In the genomic region with DNA sequence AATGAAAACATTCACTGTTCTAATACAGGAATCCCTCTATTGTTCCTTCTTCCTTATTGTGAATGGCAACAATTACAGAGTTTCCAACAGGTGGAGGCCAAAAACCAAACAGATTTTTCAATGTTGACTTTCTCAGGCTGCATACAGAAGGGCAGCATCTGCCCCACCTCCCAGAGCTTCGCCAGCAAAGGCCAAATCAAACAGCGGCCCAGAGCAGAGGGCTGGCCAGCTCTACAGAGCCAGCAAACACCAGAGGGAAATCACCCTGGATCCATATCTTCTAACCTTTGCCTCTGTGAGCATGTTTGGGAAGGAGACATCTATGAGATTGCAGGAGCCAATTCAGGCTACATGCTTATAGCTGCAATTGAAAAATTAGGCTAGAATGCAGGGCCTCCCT, we compare ENCODE assay signal across 20 cellular contexts. TPM values are rescaled to one million over a fixed set of nuclear protein-coding genes. Genes with fewer than 3 reads are reported as not detected.
DNase-seq lines count a peak whose midpoint lies in the region; ATAC-seq and TF ChIP-seq lines count a peak whose summit lies in the region.
"Had no signal": no experiment of that assay in that cellular context is flagged by ENCODE, and none has a peak within 500 bp of the region (broad histone marks: within the 10 kb centered on the region; RNA-seq: fewer than 3 reads in every experiment).

No MANE protein-coding gene starts in this region.

- 18 to 28% methylated on average over 2 of the region's 2 CpGs for WGBS in body of pancreas, 2 donors
- 16% methylated on average over 2 of the region's 2 CpGs for WGBS in right lobe of liver (ENCODE audit: insufficient coverage, low coverage, low lambda C conversion rate, missing lambda C conversion rate)
- WGBS in trophoblast cell (ENCODE audit: extremely low coverage, insufficient coverage, insufficient read length): no CpG with 5 or more reads among the region's 2 CpGs

- H3K4me1 ChIP-seq in body of pancreas (peaks cover 36% of the 10 kb centered on the region), right lobe of liver (peaks cover 0 to 26% (median 14%) of the 10 kb centered on the region in 4 donors), foreskin keratinocyte (no peaks in the 10 kb centered on the region), trophoblast cell (ENCODE audit: control insufficient read depth in 1 of 2, insufficient read depth in 2 of 2, low read length in 2 of 2) (peaks cover 4% of the 10 kb centered on the region in 2 experiments)

- H3K4me2 ChIP-seq in trophoblast cell (ENCODE audit: low read length): no peak overlapping the region
- H3K4me2 ChIP-seq: KMS-11 had no signal

- H3K9me3 ChIP-seq in body of pancreas (no peaks in the 10 kb centered on the region), right lobe of liver (no peaks in the 10 kb centered on the region), trophoblast cell (ENCODE audit: insufficient read depth, low read depth, low read length) (no peaks in the 10 kb centered on the region)

- no peak overlapping the region for H4K8ac ChIP-seq in trophoblast cell (ENCODE audit: low read depth, low read length)

- H3K36me3 ChIP-seq in body of pancreas (replicated peaks in 1 of 2; ENCODE audit: insufficient read depth in 1 of 2, low read depth in 2 of 2) (no peaks in the 10 kb centered on the region), right lobe of liver (no peaks in the 10 kb centered on the region), trophoblast cell (ENCODE audit: control insufficient read depth in 1 of 2, insufficient read depth in 2 of 2, low read length in 2 of 2) (no peaks in the 10 kb centered on the region)

- no peak overlapping the region for H4K91ac ChIP-seq in trophoblast cell (ENCODE audit: low read depth, low read length)

- peak; percentile 91 for ATAC-seq in body of pancreas
- peak; percentile 88 to 97 (median 96) for ATAC-seq in right lobe of liver
- ATAC-seq in foreskin keratinocyte: no peak
- ATAC-seq: stimulated activated effector memory CD8-positive, alpha-beta T cell treated with anti-CD3 and anti-CD28 coated beads, Interleukin-12 subunit alpha, Interleukin-12 subunit beta, amount 100 ng/mL, for 72 hours had no signal

- H2BK120ac ChIP-seq in trophoblast cell (ENCODE audit: insufficient read depth, low read length, poor library complexity): no peak overlapping the region

- no peak overlapping the region for H3K23ac ChIP-seq in trophoblast cell (ENCODE audit: low read length)

- H3K79me2 ChIP-seq in trophoblast cell (ENCODE audit: control insufficient read depth, insufficient read depth, low read length, poor library complexity): no peaks in the 10 kb centered on the region

- H3K4me3 ChIP-seq in body of pancreas (no peak overlapping the region), right lobe of liver (no peak overlapping the region), trophoblast cell (ENCODE audit: low read depth, low read length) (no peak overlapping the region)
- H3K4me3 ChIP-seq: skin epidermis had no signal

- H2AK5ac ChIP-seq in trophoblast cell (ENCODE audit: low read length): no peak overlapping the region

- H3K14ac ChIP-seq in trophoblast cell (ENCODE audit: low read length): no peak overlapping the region

- H3K4ac ChIP-seq in trophoblast cell (ENCODE audit: low read depth, low read length): no peak overlapping the region

- H3K27ac ChIP-seq in body of pancreas: peak overlapping the region; percentile 67 to 80 (median 72)
- peak overlapping the region in 2 of 3 donors; percentile 37 to 42 for H3K27ac ChIP-seq in right lobe of liver
- no peak overlapping the region for H3K27ac ChIP-seq in foreskin keratinocyte
- H3K27ac ChIP-seq in trophoblast cell (ENCODE audit: low read depth, low read length): no peak overlapping the region
- H3K27ac ChIP-seq: KMS-11 had no signal

- no peak overlapping the region for H3K18ac ChIP-seq in trophoblast cell (ENCODE audit: low read length)

- H3K27me3 ChIP-seq in body of pancreas: no peaks in the 10 kb centered on the region
- H3K27me3 ChIP-seq in right lobe of liver: no peaks in the 10 kb centered on the region
- H3K27me3 ChIP-seq in foreskin keratinocyte: peaks cover 1% of the 10 kb centered on the region
- no peaks in the 10 kb centered on the region for H3K27me3 ChIP-seq in trophoblast cell (ENCODE audit: insufficient read depth, low read length)

- no peak overlapping the region for H4K12ac ChIP-seq in trophoblast cell (ENCODE audit: low read depth, low read length)

- DNase-seq in COLO668 (lab: John Stamatoyannopoulos, UW; ENCODE audit: unreplicated experiment) (peak; percentile 27), HT-29 (ENCODE audit: low spot score) (peak; percentile 8), body of pancreas (peak; percentile 78 to 90 (median 87)), right lobe of liver (peak; percentile 78 to 91 (median 91)), superior temporal gyrus (ENCODE audit: extremely low spot score) (no peak), foreskin keratinocyte (no peak), trophoblast cell (no peak), globus pallidus (ENCODE audit: low spot score) (no peak)
- DNase-seq: activated CD4-positive, alpha-beta T cell treated with anti-CD3 and anti-CD28 coated beads, Interleukin-2, amount 50 U/mL, for 1 hour; activated naive CD8-positive, alpha-beta T cell treated with anti-CD3 and anti-CD28 coated beads, Interleukin-2, amount 10 ng/mL, durations not matched to agents 7 days and 5 days; CD4-positive, CD25-positive, alpha-beta regulatory T cell; GF-D8; HCEC 1CT; MV-4-11; NCI-H2081; stimulated activated CD4-positive, alpha-beta T cell treated with anti-CD3 and anti-CD28 coated beads, Interleukin-2, amount 100 ng/mL, for 24 hours; T-helper 2 cell had no signal

- H2BK5ac ChIP-seq in trophoblast cell (ENCODE audit: low read depth, low read length, poor library complexity): no peak overlapping the region

- H3K9ac ChIP-seq in trophoblast cell (ENCODE audit: low read length): no peak overlapping the region
- H3K9ac ChIP-seq: KMS-11 had no signal

- H2AFZ ChIP-seq in trophoblast cell (ENCODE audit: insufficient read depth, low read length, poor library complexity): no peak overlapping the region

- intact Hi-C loops in body of pancreas (cut with DNase I) (no loop called here), right lobe of liver (cut with DNase I) (no loop called here)

- TF ChIP-seq POLR2A in body of pancreas (IDR thresholded peaks at IDR 0.05) (no peak), right lobe of liver (IDR thresholded peaks at IDR 0.05) (no peak)

- peak in 1 of 7 experiments; percentile 9 for TF ChIP-seq CTCF in body of pancreas (IDR thresholded peaks at IDR 0.05)
- TF ChIP-seq CTCF in right lobe of liver (IDR thresholded peaks at IDR 0.05): no peak
- TF ChIP-seq CTCF in foreskin keratinocyte (conservative IDR thresholded peaks at IDR 0.05): no peak

- H3K79me1 ChIP-seq in trophoblast cell (ENCODE audit: low read length): peaks cover 2% of the 10 kb centered on the region

- H2BK12ac ChIP-seq in trophoblast cell (ENCODE audit: low read length): no peak overlapping the region

RNA-seq across cellular contexts. Expression of a gene that starts 4.4 kb away (rescaled TPM):
- total RNA-seq in HT-29 (2014; rRNA removed; shearing (Covaris generic)): 31.3 and 31.4 TPM in 2 replicates
- total RNA-seq in body of pancreas (10 to 100 TPM in 1 of 2 donors, 1 to 10 TPM in 1; 7.0 to 13.8 TPM), right lobe of liver (1 to 10 TPM in 3 of 6 experiments, under 1 TPM in 3; 0.43 to 1.5 (median 0.91) TPM), foreskin keratinocyte (1.4 and 2.2 TPM in 2 replicates)
- polyA plus RNA-seq in foreskin keratinocyte: 0.75 and 1.0 TPM in 2 replicates
- 0.31 and 0.40 TPM in 2 replicates for polyA plus RNA-seq in trophoblast cell (2013)

Comparison
In these comparisons a context has a peak if more than half of its experiments do, and no peak if none do; other contexts are left out.
1. DNase-seq: peak in COLO668 (single experiment), HT-29 (single experiment), body of pancreas (4 of 4) and right lobe of liver (3 of 3); none in superior temporal gyrus (single experiment), foreskin keratinocyte (0 of 2), trophoblast cell (0 of 2) and globus pallidus (single experiment).
2. H3K27ac ChIP-seq: peak in body of pancreas (4 of 4) and right lobe of liver (2 of 3); none in foreskin keratinocyte (single experiment) and trophoblast cell (single experiment).